ENCODE assay signal across 16 cellular contexts in the genomic region with DNA sequence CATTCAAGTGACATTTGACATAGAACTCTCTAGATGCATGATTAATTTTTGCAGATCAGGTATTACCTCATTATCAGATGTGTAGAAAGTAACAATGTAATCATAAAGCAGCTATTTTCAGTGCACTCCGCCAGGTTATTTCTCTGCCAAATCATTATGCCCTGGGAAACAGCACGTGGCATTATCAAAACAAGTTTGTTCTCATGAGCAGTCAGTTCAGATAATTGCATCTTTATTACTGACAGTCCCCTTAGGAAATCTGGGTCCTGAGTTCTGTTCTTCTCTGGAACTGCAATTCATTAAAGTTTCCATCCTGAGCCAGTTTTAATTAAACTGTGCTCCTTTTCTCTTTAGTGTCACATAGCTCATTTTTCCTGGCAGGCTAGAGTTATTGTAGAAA.
"Had no signal": no experiment of that assay in that cellular context is flagged by ENCODE, and none has a peak within 500 bp of the region (broad histone marks: within the 10 kb centered on the region; RNA-seq: fewer than 3 reads in every experiment).

No MANE protein-coding gene starts in this region.

- H3K36me3 Mint-ChIP-seq: naive thymus-derived CD8-positive, alpha-beta T cell; stimulated activated memory B cell treated with anti-CD40 and anti-IgM and Interleukin-4, amounts not matched to agents 10 μg/mL and 1 μg/mL and 100 μg/mL, for 72 hours had no signal

- H3K4me1 Mint-ChIP-seq: activated B cell treated with CpG ODN at 0.5 μM for 24 hours; activated CD4-positive, alpha-beta T cell treated with anti-CD3 and anti-CD28 coated beads, Interleukin-2, amount 10 ng/mL, durations not matched to agents 24 days and 14 days; activated T-helper 17 cell treated with anti-CD3 and anti-CD28 coated beads, Interleukin-2, amount 50 U/mL, for 72 hours; naive thymus-derived CD8-positive, alpha-beta T cell; stimulated activated memory B cell treated with anti-CD40 and anti-IgM and Interleukin-4, amounts not matched to agents 10 μg/mL and 1 μg/mL and 100 μg/mL, for 72 hours; T-helper 17 cell had no signal

- H3K4me1 ChIP-seq: gastroesophageal sphincter, right lobe of liver, spleen, upper lobe of left lung had no signal

- H3K9me3 ChIP-seq: gastroesophageal sphincter, right lobe of liver, spleen, upper lobe of left lung had no signal

- DNase-seq: activated B cell treated with CpG ODN at 0.5 μM for 24 hours; activated CD4-positive, alpha-beta T cell treated with anti-CD3 and anti-CD28 coated beads, Interleukin-2, amount 10 ng/mL, durations not matched to agents 24 days and 14 days; activated naive CD4-positive, alpha-beta T cell treated with anti-CD3 and anti-CD28 coated beads, Interleukin-2, amount 50 U/mL, for 16 hours; activated T-cell treated with anti-CD3 and anti-CD28 coated beads for 4 hours; amniotic stem cell; naive thymus-derived CD8-positive, alpha-beta T cell; right lobe of liver; spleen; stimulated activated CD4-positive, alpha-beta T cell treated with anti-CD3 and anti-CD28 coated beads, Interleukin-1b, Interleukin-23, amount 100 ng/mL, for 48 hours; T-helper 17 cell; upper lobe of left lung had no signal

- H3K9me3 Mint-ChIP-seq: activated B cell treated with CpG ODN at 0.5 μM for 24 hours; activated CD4-positive, alpha-beta T cell treated with anti-CD3 and anti-CD28 coated beads, Interleukin-2, amount 10 ng/mL, durations not matched to agents 24 days and 14 days; activated T-helper 17 cell treated with anti-CD3 and anti-CD28 coated beads, Interleukin-2, amount 50 U/mL, for 72 hours; naive thymus-derived CD8-positive, alpha-beta T cell; stimulated activated memory B cell treated with anti-CD40 and anti-IgM and Interleukin-4, amounts not matched to agents 10 μg/mL and 1 μg/mL and 100 μg/mL, for 72 hours had no signal

- H3K4me3 ChIP-seq: gastroesophageal sphincter, right lobe of liver, spleen, upper lobe of left lung had no signal

- H3K27ac ChIP-seq: gastroesophageal sphincter, right lobe of liver, spleen, upper lobe of left lung had no signal

- H3K27ac Mint-ChIP-seq: activated B cell treated with CpG ODN at 0.5 μM for 24 hours; activated CD4-positive, alpha-beta T cell treated with anti-CD3 and anti-CD28 coated beads, Interleukin-2, amount 10 ng/mL, durations not matched to agents 24 days and 14 days; activated T-helper 17 cell treated with anti-CD3 and anti-CD28 coated beads, Interleukin-2, amount 50 U/mL, for 72 hours; naive thymus-derived CD8-positive, alpha-beta T cell; progenitor cell of endocrine pancreas; stimulated activated memory B cell treated with anti-CD40 and anti-IgM and Interleukin-4, amounts not matched to agents 10 μg/mL and 1 μg/mL and 100 μg/mL, for 72 hours; T-helper 17 cell had no signal

- FAIRE-seq: TTC549 had no signal

- H3K36me3 ChIP-seq: gastroesophageal sphincter, right lobe of liver, spleen, upper lobe of left lung had no signal

- ATAC-seq: activated T-helper 17 cell treated with anti-CD3 and anti-CD28 coated beads, Interleukin-2, amount 50 U/mL, for 72 hours; gastroesophageal sphincter; naive thymus-derived CD8-positive, alpha-beta T cell; right lobe of liver; stimulated activated memory B cell treated with anti-CD40 and anti-IgM and Interleukin-4, amounts not matched to agents 10 μg/mL and 1 μg/mL and 100 μg/mL, for 72 hours; T-helper 17 cell had no signal

- H3K27me3 ChIP-seq: gastroesophageal sphincter, right lobe of liver, spleen, upper lobe of left lung had no signal

- H3K27me3 Mint-ChIP-seq: activated T-helper 17 cell treated with anti-CD3 and anti-CD28 coated beads, Interleukin-2, amount 50 U/mL, for 72 hours; progenitor cell of endocrine pancreas; T-helper 17 cell had no signal

- H3K4me3 Mint-ChIP-seq: activated B cell treated with CpG ODN at 0.5 μM for 24 hours; activated CD4-positive, alpha-beta T cell treated with anti-CD3 and anti-CD28 coated beads, Interleukin-2, amount 10 ng/mL, durations not matched to agents 24 days and 14 days; activated T-helper 17 cell treated with anti-CD3 and anti-CD28 coated beads, Interleukin-2, amount 50 U/mL, for 72 hours; naive thymus-derived CD8-positive, alpha-beta T cell; stimulated activated memory B cell treated with anti-CD40 and anti-IgM and Interleukin-4, amounts not matched to agents 10 μg/mL and 1 μg/mL and 100 μg/mL, for 72 hours; T-helper 17 cell had no signal
